9 cellular contexts compared by ENCODE assay signal in the genomic region with DNA sequence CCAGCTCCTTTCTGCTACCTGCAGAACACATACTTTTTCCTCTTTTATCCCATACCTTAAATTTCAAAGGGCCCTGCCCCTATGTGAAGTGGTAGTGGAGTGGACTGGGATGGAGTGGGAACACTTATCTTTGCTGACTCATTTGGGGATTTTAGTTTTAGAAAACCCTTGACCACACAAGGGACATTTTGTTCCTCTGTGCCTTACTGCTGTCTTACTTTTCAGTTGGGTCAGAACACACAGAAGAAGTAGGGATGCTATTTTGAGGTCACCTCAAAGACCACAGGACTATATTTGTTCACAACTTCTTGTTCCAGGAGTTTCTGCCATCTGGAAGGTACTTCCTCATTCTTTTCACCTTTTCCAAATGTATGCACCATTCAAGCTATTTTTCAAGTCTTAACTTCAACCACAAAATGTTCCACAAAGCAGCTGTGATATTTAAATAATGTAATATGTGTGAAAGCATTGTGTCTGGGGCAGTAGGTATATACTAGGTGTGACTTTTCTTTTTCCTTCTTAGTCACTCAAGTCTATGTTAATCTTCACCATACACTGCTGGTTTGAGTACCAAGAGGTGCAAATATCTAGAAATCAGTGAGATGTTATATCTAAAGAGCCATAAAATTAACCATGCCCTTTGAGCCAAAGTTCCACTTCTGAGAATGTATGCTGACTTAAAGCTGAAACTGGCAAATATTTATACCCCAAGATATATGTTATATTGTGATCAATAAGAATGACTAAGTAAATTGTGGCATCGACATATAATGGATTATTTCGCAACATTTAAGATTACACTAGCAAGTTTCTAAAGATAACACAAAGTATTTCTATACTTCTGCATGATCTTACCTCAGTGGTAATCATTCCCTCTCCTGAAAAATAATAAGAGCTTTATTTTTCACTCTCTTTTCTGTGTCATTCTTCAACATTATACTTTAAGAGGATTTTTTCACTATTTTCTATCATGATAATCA.
DNase-seq lines count a peak whose midpoint lies in the region; ATAC-seq and TF ChIP-seq lines count a peak whose summit lies in the region.
"Had no signal": no experiment of that assay in that cellular context is flagged by ENCODE, and none has a peak within 500 bp of the region (broad histone marks: within the 10 kb centered on the region; RNA-seq: fewer than 3 reads in every experiment).

No MANE protein-coding gene starts in this region.

- H3K9me3 ChIP-seq in lower lobe of right lung = no peaks in the 10 kb centered on the region
- no peaks in the 10 kb centered on the region for H3K9me3 ChIP-seq in osteoblast (ENCODE audit: low read depth, low read length)

- TF ChIP-seq CTCF in lower lobe of right lung (IDR thresholded peaks at IDR 0.05) = no peak
- TF ChIP-seq CTCF in osteoblast (IDR thresholded peaks at IDR 0.05; ENCODE audit: extremely low read depth, low read depth, low read length) = no peak

- H3K27ac ChIP-seq in lower lobe of right lung (peak overlapping the region; percentile 76), osteoblast (ENCODE audit: low read depth, low read length) (no peak overlapping the region)

- DNase-seq in LHCN-M2 (ENCODE audit: low read depth) = peak; percentile 60
- DNase-seq in lower lobe of right lung = no peak
- DNase-seq in osteoblast (ENCODE audit: insufficient read length, low spot score, missing footprints) = no peak
- no peak for DNase-seq in EL
- DNase-seq in HEK293T (ENCODE audit: extremely low spot score) = no peak
- no peak for DNase-seq in NCI-H1105 treated with DMSO at 0.1 percent for 48 hours (lab: John Stamatoyannopoulos, UW)
- DNase-seq: cortex of kidney had no signal

- no peak overlapping the region for H3K4me2 ChIP-seq in osteoblast (ENCODE audit: insufficient read depth, low read length)

- no peaks in the 10 kb centered on the region for H4K20me1 ChIP-seq in osteoblast (ENCODE audit: insufficient read depth, low read length)

- CTCF ChIA-PET in HEK293T (lab: Yijun Ruan, JAX) = no interaction called here

- H3K4me3 ChIP-seq in lower lobe of right lung = no peak overlapping the region
- H3K4me3 ChIP-seq in osteoblast (ENCODE audit: insufficient read depth, low read length) = no peak overlapping the region

- peaks cover 10% of the 10 kb centered on the region for H3K4me1 ChIP-seq in lower lobe of right lung
- no peaks in the 10 kb centered on the region for H3K4me1 ChIP-seq in osteoblast (ENCODE audit: insufficient read depth, low read length)

- intact Hi-C loops in lower lobe of right lung (cut with DNase I) = no loop called here

- POLR2A ChIA-PET in HEK293T (lab: Yijun Ruan, JAX) = no interaction called here

- H3K79me2 ChIP-seq in osteoblast (ENCODE audit: insufficient read depth, low read length) = no peaks in the 10 kb centered on the region

- no peak overlapping the region for H2AFZ ChIP-seq in osteoblast (ENCODE audit: low read length)

- H3K36me3 ChIP-seq in lower lobe of right lung (no peaks in the 10 kb centered on the region), osteoblast (ENCODE audit: insufficient read depth, low read length) (no peaks in the 10 kb centered on the region)

- ATAC-seq in GM19035 (IDR thresholded peaks at IDR 0.05; ENCODE audit: unreplicated experiment) (peak; percentile 94), HG02763 (IDR thresholded peaks at IDR 0.05; ENCODE audit: unreplicated experiment) (peak; percentile 91), lower lobe of right lung (peak; percentile 90 to 92)

- H3K27me3 ChIP-seq in lower lobe of right lung (ENCODE audit: low read depth) (no peaks in the 10 kb centered on the region), osteoblast (ENCODE audit: insufficient read depth, low read length) (no peaks in the 10 kb centered on the region)

TF ChIP-seq in HEK293T, 16 proteins besides CTCF, POLR2A, EP300 and RAD21:
- TF ChIP-seq ARNT (IDR thresholded peaks at IDR 0.05) = no peak
- TF ChIP-seq, protein P1, sequence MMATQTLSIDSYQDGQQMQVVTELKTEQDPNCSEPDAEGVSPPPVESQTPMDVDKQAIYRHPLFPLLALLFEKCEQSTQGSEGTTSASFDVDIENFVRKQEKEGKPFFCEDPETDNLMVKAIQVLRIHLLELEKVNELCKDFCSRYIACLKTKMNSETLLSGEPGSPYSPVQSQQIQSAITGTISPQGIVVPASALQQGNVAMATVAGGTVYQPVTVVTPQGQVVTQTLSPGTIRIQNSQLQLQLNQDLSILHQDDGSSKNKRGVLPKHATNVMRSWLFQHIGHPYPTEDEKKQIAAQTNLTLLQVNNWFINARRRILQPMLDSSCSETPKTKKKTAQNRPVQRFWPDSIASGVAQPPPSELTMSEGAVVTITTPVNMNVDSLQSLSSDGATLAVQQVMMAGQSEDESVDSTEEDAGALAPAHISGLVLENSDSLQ (IDR thresholded peaks at IDR 0.05) = no peak
- no peak for TF ChIP-seq SP1 (IDR thresholded peaks at IDR 0.05)
- TF ChIP-seq FOXK2 (IDR thresholded peaks at IDR 0.05) = no peak
- no peak for TF ChIP-seq ELF4 (IDR thresholded peaks at IDR 0.05)
- TF ChIP-seq FOXA1 (IDR thresholded peaks at IDR 0.05) = no peak
- TF ChIP-seq TARDBP (IDR thresholded peaks at IDR 0.05) = no peak
- TF ChIP-seq ZNF384 (IDR thresholded peaks at IDR 0.05) = no peak
- TF ChIP-seq FOXM1 (IDR thresholded peaks at IDR 0.05; ENCODE audit: borderline replicate concordance) = no peak
- TF ChIP-seq L3MBTL2 (conservative IDR thresholded peaks at IDR 0.05) = no peak
- TF ChIP-seq HDGF (IDR thresholded peaks at IDR 0.05; ENCODE audit: borderline replicate concordance) = no peak
- no peak for TF ChIP-seq NFRKB (IDR thresholded peaks at IDR 0.05)
